ENCODE assay signal across 24 cellular contexts in genomic region chr11:125953401-125953935, GRCh38. TPM values are rescaled to one million over a fixed set of nuclear protein-coding genes. Genes with fewer than 3 reads are reported as not detected.
"Had no signal": no experiment of that assay in that cellular context is flagged by ENCODE, and none has a peak within 500 bp of the region (broad histone marks: within the 10 kb centered on the region; RNA-seq: fewer than 3 reads in every experiment).

No MANE protein-coding gene starts in this region.

- H3K27ac ChIP-seq: lower lobe of right lung, tibial artery had no signal

- H3K9ac ChIP-seq: SK-N-SH had no signal

- H3K9me3 Mint-ChIP-seq: activated T-helper 2 cell treated with anti-CD3 and anti-CD28 coated beads, Interferon-gamma antibody, Interleukin-2, Interleukin-4, amounts not matched to agents 10 μg/mL and 5 μg/mL and 100 μg/mL, durations not matched to agents 14 hours and 24 hours and 36 hours; mesothelial cell of epicardium; stimulated activated naive B cell treated with anti-CD40 and anti-IgM and Interleukin-4, amounts not matched to agents 10 μg/mL and 1 μg/mL and 100 μg/mL, for 72 hours; T-cell had no signal

- H3K4me1 Mint-ChIP-seq: stimulated activated naive B cell treated with anti-CD40 and anti-IgM and Interleukin-4, amounts not matched to agents 10 μg/mL and 1 μg/mL and 100 μg/mL, for 72 hours had no signal

- H3K4me2 ChIP-seq: SK-N-SH had no signal

- H3K36me3 Mint-ChIP-seq: stimulated activated naive B cell treated with anti-CD40 and anti-IgM and Interleukin-4, amounts not matched to agents 10 μg/mL and 1 μg/mL and 100 μg/mL, for 72 hours; T-cell had no signal

- FAIRE-seq: endothelial cell of umbilical vein had no signal

- H3K4me3 ChIP-seq: adrenal gland, lower lobe of right lung, tibial artery had no signal

- H3K27ac Mint-ChIP-seq: activated T-helper 2 cell treated with anti-CD3 and anti-CD28 coated beads, Interferon-gamma antibody, Interleukin-2, Interleukin-4, amounts not matched to agents 10 μg/mL and 5 μg/mL and 100 μg/mL, durations not matched to agents 14 hours and 24 hours and 36 hours; stimulated activated naive B cell treated with anti-CD40 and anti-IgM and Interleukin-4, amounts not matched to agents 10 μg/mL and 1 μg/mL and 100 μg/mL, for 72 hours; T-cell had no signal

- H3K36me3 ChIP-seq: adrenal gland, lower lobe of right lung, tibial artery had no signal

- H3K9me3 ChIP-seq: adrenal gland, lower lobe of right lung, SK-N-SH, tibial artery had no signal

- H3K27me3 ChIP-seq: adrenal gland had no signal

- H3K4me3 Mint-ChIP-seq: mesothelial cell of epicardium; stimulated activated naive B cell treated with anti-CD40 and anti-IgM and Interleukin-4, amounts not matched to agents 10 μg/mL and 1 μg/mL and 100 μg/mL, for 72 hours; T-cell had no signal

- H3K4me1 ChIP-seq: lower lobe of right lung had no signal

- ATAC-seq: stimulated activated naive B cell treated with anti-CD40 and anti-IgM and Interleukin-4, amounts not matched to agents 10 μg/mL and 1 μg/mL and 100 μg/mL, for 72 hours; T-cell had no signal

- DNase-seq: activated CD4-positive, alpha-beta T cell treated with anti-CD3 and anti-CD28 coated beads for 1 hour; activated CD4-positive, alpha-beta T cell treated with anti-CD3 and anti-CD28 coated beads, Interleukin-2, amount 50 U/mL, for 4 hours; activated naive CD4-positive, alpha-beta T cell treated with anti-CD3 and anti-CD28 coated beads, Interleukin-2, amount 50 U/mL, for 16 hours; activated T-cell treated with anti-CD3 and anti-CD28 coated beads for 4 hours; central memory CD4-positive, alpha-beta T cell; cortex of kidney; effector CD4-positive, alpha-beta T cell; foreskin melanocyte; retina; stimulated activated CD4-positive, alpha-beta T cell treated with anti-CD3 and anti-CD28 coated beads, Interleukin-15, amount 100 ng/mL, for 24 hours; stimulated activated CD4-positive, alpha-beta T cell treated with anti-CD3 and anti-CD28 coated beads, Interleukin-4, amount 100 ng/mL, for 1 hour; stimulated activated naive B cell treated with anti-CD40 and anti-IgM and Interleukin-4, amounts not matched to agents 10 μg/mL and 1 μg/mL and 100 μg/mL, for 72 hours; T-cell; T-helper 9 cell had no signal

RNA-seq across cellular contexts. Expression of gene VSIG10L2, which starts 7.6 kb away (rescaled TPM):
- total RNA-seq: activated T-helper 2 cell treated with anti-CD3 and anti-CD28 coated beads, Interferon-gamma antibody, Interleukin-2, Interleukin-4, amounts not matched to agents 10 μg/mL and 5 μg/mL and 100 μg/mL, durations not matched to agents 14 hours and 24 hours and 36 hours; adrenal gland; endothelial cell of umbilical vein; fibroblast of lung; lower lobe of right lung; mesothelial cell of epicardium; skeletal muscle tissue; T-cell had no signal
- polyA plus RNA-seq: endothelial cell of umbilical vein, fibroblast of lung, neural cell had no signal

RNA-seq across cellular contexts. Expression of gene DDX25, which starts 49.2 kb away (rescaled TPM):
- total RNA-seq: activated T-helper 2 cell treated with anti-CD3 and anti-CD28 coated beads, Interferon-gamma antibody, Interleukin-2, Interleukin-4, amounts not matched to agents 10 μg/mL and 5 μg/mL and 100 μg/mL, durations not matched to agents 14 hours and 24 hours and 36 hours; endothelial cell of umbilical vein; fibroblast of lung; lower lobe of right lung had no signal
- polyA plus RNA-seq: endothelial cell of umbilical vein, fibroblast of lung had no signal
